7 cellular contexts compared by ENCODE assay signal in genomic region chr16:87493555-87494280, GRCh38. TPM values are rescaled to one million over a fixed set of nuclear protein-coding genes. Genes with fewer than 3 reads are reported as not detected.
A peak's percentile ranks its signal among the peaks of the same experiment; 100 is the strongest.
DNase-seq lines count a peak whose midpoint lies in the region; ATAC-seq and TF ChIP-seq lines count a peak whose summit lies in the region.
"Not testable (repeated sequence)": the region's sequence is repeated elsewhere in the genome, so short reads cannot be mapped to it uniquely, and the experiment has no call there.

No MANE protein-coding gene starts in this region.

- H3K36me3 ChIP-seq in GM23248 (ENCODE audit: low read depth); heart left ventricle; sigmoid colon: not testable (repeated sequence)
- peaks cover 18% of the 10 kb centered on the region for H3K36me3 ChIP-seq in NT2/D1 (ENCODE audit: insufficient read depth, insufficient read length, low read length)

- H3K36me3 Mint-ChIP-seq in activated CD8-positive, alpha-beta T cell treated with anti-CD3 and anti-CD28 coated beads for 36 hours (ENCODE audit: low read depth); chondrocyte (ENCODE audit: low read depth): not testable (repeated sequence)

- H3K4me3 ChIP-seq in GM23248: peak overlapping the region; percentile 67
- H3K4me3 ChIP-seq in NT2/D1 (ENCODE audit: insufficient read length, low read depth): peak overlapping the region; percentile 21
- peak overlapping the region; percentile 16 to 77 (median 56) for H3K4me3 ChIP-seq in heart left ventricle
- H3K4me3 ChIP-seq in mononuclear cell (ENCODE audit: low read length): peak overlapping the region; percentile 41
- peak overlapping the region; percentile 20 to 61 (median 52) for H3K4me3 ChIP-seq in sigmoid colon

- H3K4me3 Mint-ChIP-seq in activated CD8-positive, alpha-beta T cell treated with anti-CD3 and anti-CD28 coated beads for 36 hours: peak overlapping the region; percentile 81
- peak overlapping the region; percentile 80 for H3K4me3 Mint-ChIP-seq in chondrocyte (ENCODE audit: unreplicated experiment)

- not testable (repeated sequence) for TF ChIP-seq POLR2A in heart left ventricle (IDR thresholded peaks at IDR 0.05); sigmoid colon (IDR thresholded peaks at IDR 0.05)

- peaks cover 12% of the 10 kb centered on the region for H3F3A ChIP-seq in GM23248 (ENCODE audit: insufficient read depth)

- not testable (repeated sequence) for TF ChIP-seq EP300 in sigmoid colon (IDR thresholded peaks at IDR 0.05)

- H4K20me1 ChIP-seq in GM23248 (ENCODE audit: insufficient read depth): not testable (repeated sequence)

- peak; percentile 61 for DNase-seq in GM23248
- not testable (repeated sequence) for DNase-seq in NT2/D1 (ENCODE audit: low read depth, low spot score); activated CD8-positive, alpha-beta T cell treated with anti-CD3 and anti-CD28 coated beads for 36 hours; heart left ventricle; sigmoid colon
- peak; percentile 41 for DNase-seq in chondrocyte (ENCODE audit: low spot score)

- peaks cover 46% of the 10 kb centered on the region for H3K4me1 Mint-ChIP-seq in activated CD8-positive, alpha-beta T cell treated with anti-CD3 and anti-CD28 coated beads for 36 hours (ENCODE audit: low read depth)
- H3K4me1 Mint-ChIP-seq in chondrocyte (ENCODE audit: low read depth): peaks cover 40% of the 10 kb centered on the region

- CTCF ChIA-PET in activated CD8-positive, alpha-beta T cell treated with anti-CD3 and anti-CD28 coated beads for 36 hours (lab: Charles Lee): not testable (repeated sequence)

- TF ChIP-seq CTCF in activated CD8-positive, alpha-beta T cell treated with anti-CD3 and anti-CD28 coated beads for 36 hours (IDR thresholded peaks at IDR 0.05); chondrocyte (IDR thresholded peaks at IDR 0.05); heart left ventricle (IDR thresholded peaks at IDR 0.05); sigmoid colon (IDR thresholded peaks at IDR 0.05): not testable (repeated sequence)

- in situ Hi-C loops in GM23248 (cut with MboI): not testable (repeated sequence)

- peaks cover 32% of the 10 kb centered on the region for H3K79me2 ChIP-seq in GM23248 (ENCODE audit: insufficient read depth)

- POLR2A ChIA-PET in activated CD8-positive, alpha-beta T cell treated with anti-CD3 and anti-CD28 coated beads for 36 hours (lab: Charles Lee): not testable (repeated sequence)

- H3K4me1 ChIP-seq in GM23248 (ENCODE audit: insufficient read depth) (peaks cover 21% of the 10 kb centered on the region), NT2/D1 (ENCODE audit: insufficient read depth, insufficient read length) (peaks cover 14% of the 10 kb centered on the region), heart left ventricle (peaks cover 7 to 41% (median 29%) of the 10 kb centered on the region in 12 donors), mononuclear cell (ENCODE audit: insufficient read depth, low read length) (peaks cover 49% of the 10 kb centered on the region), sigmoid colon (peaks cover 2 to 36% (median 30%) of the 10 kb centered on the region in 4 donors)

- H3K27me3 Mint-ChIP-seq in activated CD8-positive, alpha-beta T cell treated with anti-CD3 and anti-CD28 coated beads for 36 hours; chondrocyte (ENCODE audit: low read depth): not testable (repeated sequence)

- H3K27ac Mint-ChIP-seq in activated CD8-positive, alpha-beta T cell treated with anti-CD3 and anti-CD28 coated beads for 36 hours: not testable (repeated sequence)
- H3K27ac Mint-ChIP-seq in chondrocyte (ENCODE audit: unreplicated experiment): peak overlapping the region; percentile 49

- H3K27me3 ChIP-seq in GM23248 (replicated peaks; ENCODE audit: insufficient read depth); NT2/D1 (ENCODE audit: insufficient read depth, insufficient read length); heart left ventricle; mononuclear cell (ENCODE audit: insufficient read depth, low read length); sigmoid colon: not testable (repeated sequence)

- peak overlapping the region; percentile 83 for H2AFZ ChIP-seq in GM23248

- H3K9me3 ChIP-seq in GM23248 (ENCODE audit: low read depth); NT2/D1 (ENCODE audit: insufficient read depth, low read length); heart left ventricle; mononuclear cell (ENCODE audit: low read depth, low read length); sigmoid colon: not testable (repeated sequence)

- not testable (repeated sequence) for H3K27ac ChIP-seq in GM23248, sigmoid colon
- H3K27ac ChIP-seq in heart left ventricle: peak overlapping the region in 2 of 12 donors; percentile 33 to 46

- H3K9me2 ChIP-seq in GM23248 (ENCODE audit: insufficient read depth): not testable (repeated sequence)

- WGBS in GM23248 (ENCODE audit: low coverage in 1 of 2, low lambda C conversion rate in 2 of 2, missing lambda C conversion rate in 2 of 2), 2 experiments: 24% methylated on average over 25 to 26 of the region's 26 CpGs
- WGBS in heart left ventricle, 4 donors: 38 to 40% (median 39%) methylated on average over 26 of the region's 26 CpGs
- WGBS in sigmoid colon, 2 donors: 23 to 48% methylated on average over 26 of the region's 26 CpGs

- intact Hi-C loops in activated CD8-positive, alpha-beta T cell treated with anti-CD3 and anti-CD28 coated beads for 36 hours (cut with micrococcal nuclease): loop anchor here (10.0 kb wide), 2 partner anchors 59 to 361 kb away; no protein-coding TSS in a partner anchor
- intact Hi-C loops in heart left ventricle (cut with DNase I) (loop anchor here in 4 of 10 donors (5.0 to 10.0 kb wide), 4 partner anchors 36 to 79 kb away; no protein-coding TSS in a partner anchor), sigmoid colon (cut with DNase I) (loop anchor here (2.0 to 5.0 kb wide), 5 partner anchors 29 to 176 kb away; partner anchors contain the start of genes C16orf95 and MAP1LC3B)

- not testable (repeated sequence) for H3K9me3 Mint-ChIP-seq in activated CD8-positive, alpha-beta T cell treated with anti-CD3 and anti-CD28 coated beads for 36 hours; chondrocyte (ENCODE audit: low read depth)

- H3K9ac ChIP-seq in GM23248: peak overlapping the region; percentile 50
- H3K9ac ChIP-seq in NT2/D1 (ENCODE audit: insufficient read length, low read depth): peak overlapping the region; percentile 21

- H3K4me2 ChIP-seq in GM23248 (ENCODE audit: unreplicated experiment): peak overlapping the region; percentile 83

- not testable (repeated sequence) for ATAC-seq in activated CD8-positive, alpha-beta T cell treated with anti-CD3 and anti-CD28 coated beads for 36 hours; heart left ventricle

RNA-seq across cellular contexts. Expression of gene ZCCHC14, which starts 0.9 kb away (rescaled TPM):
- 5.4 and 6.3 TPM in 2 replicates for total RNA-seq in GM23248 (2014; rRNA removed; shearing (Covaris generic))
- 2.7 and 3.1 TPM in 2 replicates for polyA plus RNA-seq in GM23248 (2016; fragmentation: Nextera tagmentation; extraction: Ambion mirVana)
- 1 to 10 TPM; 4.6 to 5.9 TPM for total RNA-seq in activated CD8-positive, alpha-beta T cell treated with anti-CD3 and anti-CD28 coated beads for 36 hours
- 28.0 to 29.6 TPM (median 29.6 TPM) in 3 replicates for total RNA-seq in chondrocyte
- 10 to 100 TPM in 6 of 9 donors, 1 to 10 TPM in 3; 9.2 to 18.4 (median 16.4) TPM for total RNA-seq in heart left ventricle
- 10 to 100 TPM in 1 of 2 donors, 1 to 10 TPM in 1; 6.4 to 10.5 TPM for polyA plus RNA-seq in heart left ventricle
- total RNA-seq in mononuclear cell: 6.0 TPM
- total RNA-seq in sigmoid colon: 10 to 100 TPM; 11.4 to 23.8 (median 15.2) TPM
- 10 to 100 TPM in 1 of 3 donors, 1 to 10 TPM in 2; 6.0 to 11.8 (median 7.2) TPM for polyA plus RNA-seq in sigmoid colon
